ENCODE assay signal across 18 cellular contexts in the genomic region with DNA sequence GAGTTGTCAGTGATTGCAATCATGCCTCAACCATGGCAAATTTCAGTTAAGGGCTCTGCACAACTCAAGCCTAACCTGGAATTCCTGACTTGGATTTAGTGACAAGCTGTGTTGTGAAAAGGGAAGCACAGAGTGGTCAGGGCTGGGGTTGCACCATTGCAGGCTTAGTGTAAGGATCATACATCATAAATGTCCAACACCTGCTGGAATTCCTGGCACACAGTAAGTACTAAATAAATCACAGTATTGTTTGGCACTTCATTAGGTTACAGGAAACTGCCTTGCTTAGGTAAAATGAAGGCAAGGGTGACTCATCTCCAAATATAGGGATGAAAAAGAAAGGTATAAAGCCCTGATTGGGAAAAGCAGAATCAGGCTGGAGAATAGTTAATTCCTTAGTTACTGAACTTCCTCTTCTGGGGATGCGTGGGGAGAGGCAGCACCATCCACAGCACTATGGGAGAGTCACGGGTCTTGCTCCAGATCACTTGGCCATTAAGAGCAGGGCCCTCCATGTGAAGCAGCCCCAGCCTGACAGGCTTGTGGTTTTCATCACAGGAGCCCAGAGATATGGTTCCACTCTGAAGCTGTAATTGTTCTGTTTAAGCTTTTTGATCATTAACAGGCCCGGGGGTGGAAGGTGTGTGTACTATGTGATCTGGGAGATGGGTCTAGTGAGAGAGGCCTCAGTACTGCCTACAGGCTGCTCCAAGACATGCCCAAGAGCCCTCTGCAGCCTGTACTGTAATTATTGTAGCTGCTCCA. TPM values are rescaled to one million over a fixed set of nuclear protein-coding genes. Genes with fewer than 3 reads are reported as not detected.
DNase-seq lines count a peak whose midpoint lies in the region; ATAC-seq, FAIRE-seq and TF ChIP-seq lines count a peak whose summit lies in the region.
"Had no signal": no experiment of that assay in that cellular context is flagged by ENCODE, and none has a peak within 500 bp of the region (broad histone marks: within the 10 kb centered on the region; RNA-seq: fewer than 3 reads in every experiment).

No MANE protein-coding gene starts in this region.

- peaks cover 6 to 35% (median 24%) of the 10 kb centered on the region in 3 donors for H3K4me1 ChIP-seq in skeletal muscle tissue (ENCODE audit: control insufficient read depth in 3 of 3, insufficient read depth in 3 of 3, low read length in 3 of 3)
- H3K4me1 ChIP-seq: HAP-1 had no signal

- H3K4me3 ChIP-seq in bronchial epithelial cell (ENCODE audit: low read depth, low read length) (no peak overlapping the region), skeletal muscle tissue (ENCODE audit: low read length in 3 of 3) (no peak overlapping the region)
- H3K4me3 ChIP-seq: BLaER1 treated with 17β-estradiol and CSF1 and Interleukin-3, amounts not matched to agents 10 nM and 100 nM; GM12878; HAP-1 had no signal

- H3K36me3 ChIP-seq in bronchial epithelial cell (ENCODE audit: control insufficient read depth, insufficient read depth, low read length) (no peaks in the 10 kb centered on the region), skeletal muscle tissue (ENCODE audit: control insufficient read depth in 3 of 3, insufficient read depth in 3 of 3, low read length in 3 of 3) (peaks cover 0 to 2% (median 0%) of the 10 kb centered on the region in 3 donors)
- H3K36me3 ChIP-seq: BLaER1 treated with 17β-estradiol and CSF1 and Interleukin-3, amounts not matched to agents 10 nM and 100 nM; HAP-1 had no signal

- ATAC-seq in HG03354 (IDR thresholded peaks at IDR 0.05; ENCODE audit: poor library complexity, severe bottlenecking, unreplicated experiment) (peak; percentile 51), GM21526 (IDR thresholded peaks at IDR 0.05; ENCODE audit: low FRiP score, unreplicated experiment) (no peak)
- ATAC-seq: GM12878, Panc1 had no signal

- peak overlapping the region in 2 of 3 donors; percentile 10 to 41 for H3K9ac ChIP-seq in skeletal muscle tissue (ENCODE audit: low read depth in 1 of 3, low read length in 3 of 3)
- H3K9ac ChIP-seq: BLaER1 treated with 17β-estradiol and CSF1 and Interleukin-3, amounts not matched to agents 10 nM and 100 nM had no signal

- peak overlapping the region; percentile 64 for H3K27ac ChIP-seq in skeletal muscle tissue (ENCODE audit: low read depth, low read length)
- H3K27ac ChIP-seq: 22Rv1; BLaER1 treated with 17β-estradiol and CSF1 and Interleukin-3, amounts not matched to agents 10 nM and 100 nM had no signal

- H3K9me3 ChIP-seq in skeletal muscle tissue (ENCODE audit: control insufficient read depth in 3 of 3, low read length in 3 of 3): no peaks in the 10 kb centered on the region
- H3K9me3 ChIP-seq: BLaER1 treated with 17β-estradiol and CSF1 and Interleukin-3, amounts not matched to agents 10 nM and 100 nM; HAP-1 had no signal

- TF ChIP-seq CTCF in bronchial epithelial cell (IDR thresholded peaks at IDR 0.05; ENCODE audit: insufficient read depth, low read length, severe bottlenecking): no peak

- DNase-seq in DMS53 (lab: John Stamatoyannopoulos, UW): peak; percentile 8
- no peak for DNase-seq in DMS53 treated with DMSO at 0.1 percent for 48 hours (lab: John Stamatoyannopoulos, UW; ENCODE audit: unreplicated experiment)
- peak; percentile 5 for DNase-seq in bronchial epithelial cell (ENCODE audit: low read depth)
- no peak for DNase-seq in AG08396 (ENCODE audit: low spot score)
- DNase-seq in activated naive CD4-positive, alpha-beta T cell treated with Interleukin-2 at 50 U/mL for 16 hours: no peak
- DNase-seq: NCI-H1048, NCI-H146, NCI-H2107, NCI-H748 treated with DMSO at 0.1 percent for 48 hours, T-helper 2 cell had no signal

- no peaks in the 10 kb centered on the region for H3K27me3 ChIP-seq in bronchial epithelial cell (ENCODE audit: control insufficient read depth, insufficient read depth, low read length)
- H3K27me3 ChIP-seq in skeletal muscle tissue (ENCODE audit: control insufficient read depth in 3 of 3, insufficient read depth in 3 of 3, low read length in 3 of 3): no peaks in the 10 kb centered on the region
- H3K27me3 ChIP-seq: BLaER1 treated with 17β-estradiol and CSF1 and Interleukin-3, amounts not matched to agents 10 nM and 100 nM had no signal

- no peak for FAIRE-seq in bronchial epithelial cell (lab: Jason Lieb, UNC)
- FAIRE-seq: GM12878 had no signal

RNA-seq across cellular contexts. Expression of gene SLC8A3, which starts 39.7 kb away (rescaled TPM):
- under 0.01 TPM in 1 of 2 replicates, not detected in the other for total RNA-seq in bronchial epithelial cell
- total RNA-seq in skeletal muscle tissue: 13.0 TPM

Comparison
In these comparisons a context has a peak if more than half of its experiments do, and no peak if none do; other contexts are left out.
1. DNase-seq: peak in DMS53 (single experiment) and bronchial epithelial cell (single experiment); none in DMS53 treated with DMSO at 0.1 percent for 48 hours (single experiment), AG08396 (single experiment) and activated naive CD4-positive, alpha-beta T cell treated with Interleukin-2 at 50 U/mL for 16 hours (single experiment).
2. RNA of gene SLC8A3, which starts 39.7 kb away (total RNA-seq): 13.0 TPM in skeletal muscle tissue (single experiment); under 0.01 TPM in bronchial epithelial cell; every median in the first group is over 10 times any median in the second.